ENCODE assay signal across 1 cellular context in the genomic region with DNA sequence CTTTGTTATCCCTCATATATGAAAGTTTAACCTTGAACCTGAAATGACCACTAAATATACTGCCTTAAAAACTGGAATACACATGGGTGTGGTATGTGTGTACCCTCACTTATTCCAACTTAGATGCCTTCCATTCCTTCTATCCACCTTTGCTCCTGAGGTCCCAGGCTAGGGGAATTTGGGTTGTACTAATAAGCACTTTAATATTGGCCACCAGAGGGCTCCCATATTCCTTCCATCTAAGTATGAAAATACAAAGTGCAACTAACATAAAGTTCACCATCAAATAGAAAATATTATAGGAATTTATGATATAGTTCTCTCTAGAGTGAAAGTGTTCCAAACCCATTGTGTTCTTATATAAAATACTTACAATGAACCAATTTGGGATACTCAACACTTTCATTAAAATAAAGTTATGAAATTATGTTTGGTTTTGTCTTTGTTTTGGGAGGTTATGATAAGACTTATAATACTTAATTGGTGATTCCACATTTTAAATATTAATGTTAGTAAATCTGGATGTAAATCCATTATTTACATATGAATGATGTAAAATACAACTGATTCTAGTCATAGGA.
TF ChIP-seq lines count a peak whose summit lies in the region.

No MANE protein-coding gene starts in this region.

TF ChIP-seq in GM23338, 12 proteins besides CTCF, POLR2A, EP300 and RAD21 (continued from another document):
- TF ChIP-seq EZH2 (IDR thresholded peaks at IDR 0.05; ENCODE audit: low read depth, unreplicated experiment) (no peak), CREB1 (CRISPR knock-in tag; IDR thresholded peaks at IDR 0.05; ENCODE audit: low read depth) (no peak)
- TF ChIP-seq, protein P1, sequence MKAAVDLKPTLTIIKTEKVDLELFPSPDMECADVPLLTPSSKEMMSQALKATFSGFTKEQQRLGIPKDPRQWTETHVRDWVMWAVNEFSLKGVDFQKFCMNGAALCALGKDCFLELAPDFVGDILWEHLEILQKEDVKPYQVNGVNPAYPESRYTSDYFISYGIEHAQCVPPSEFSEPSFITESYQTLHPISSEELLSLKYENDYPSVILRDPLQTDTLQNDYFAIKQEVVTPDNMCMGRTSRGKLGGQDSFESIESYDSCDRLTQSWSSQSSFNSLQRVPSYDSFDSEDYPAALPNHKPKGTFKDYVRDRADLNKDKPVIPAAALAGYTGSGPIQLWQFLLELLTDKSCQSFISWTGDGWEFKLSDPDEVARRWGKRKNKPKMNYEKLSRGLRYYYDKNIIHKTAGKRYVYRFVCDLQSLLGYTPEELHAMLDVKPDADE (IDR thresholded peaks at IDR 0.05), result no peak
